ENCODE assay signal across 1 cellular context in genomic region chr17:59506907-59507726, GRCh38.
TF ChIP-seq lines count a peak whose summit lies in the region.

No MANE protein-coding gene starts in this region.

TF ChIP-seq in K562, 482 proteins besides CTCF, POLR2A, EP300 and RAD21 (continued from another document):
- no peak for TF ChIP-seq RREB1 (CRISPR knock-in tag; IDR thresholded peaks at IDR 0.05)
- no peak for TF ChIP-seq ZNF384 (IDR thresholded peaks at IDR 0.05; ENCODE audit: low read depth, low read length)
- no peak for TF ChIP-seq ARID3A (IDR thresholded peaks at IDR 0.05; ENCODE audit: borderline replicate concordance, low read depth, low read length)
- TF ChIP-seq ZNF175 (CRISPR knock-in tag; IDR thresholded peaks at IDR 0.05; ENCODE audit: low read depth), result peak; percentile 67; the same call in 1 of the 2 replicates
- no peak for TF ChIP-seq MEF2D (tag; conservative IDR thresholded peaks at IDR 0.05; ENCODE audit: low read depth)
- TF ChIP-seq FOSL1 (tag; conservative IDR thresholded peaks at IDR 0.05), result peak; percentile 92
- peak; percentile 73 for TF ChIP-seq C11orf30 (IDR thresholded peaks at IDR 0.05; ENCODE audit: low read depth)
- no peak for TF ChIP-seq FOXA3 (CRISPR knock-in tag; conservative IDR thresholded peaks at IDR 0.05 in 1 of 2, IDR thresholded peaks at IDR 0.05 in 1 of 2)
- TF ChIP-seq ZNF395 (CRISPR knock-in tag; IDR thresholded peaks at IDR 0.05), result peak; percentile 51; the same call in 1 of the 2 replicates
- TF ChIP-seq JUND (IDR thresholded peaks at IDR 0.05; ENCODE audit: borderline replicate concordance, low read depth, low read length), result peak; percentile 72; the same call in 1 of the 2 replicates
- no peak; the same call in 2 of the 3 replicates for TF ChIP-seq JUND (tag; IDR thresholded peaks at IDR 0.05; ENCODE audit: borderline replicate concordance, low read depth, low read length)
TF ChIP-seq in K562: peak in this region for 9.
